In the genomic region with DNA sequence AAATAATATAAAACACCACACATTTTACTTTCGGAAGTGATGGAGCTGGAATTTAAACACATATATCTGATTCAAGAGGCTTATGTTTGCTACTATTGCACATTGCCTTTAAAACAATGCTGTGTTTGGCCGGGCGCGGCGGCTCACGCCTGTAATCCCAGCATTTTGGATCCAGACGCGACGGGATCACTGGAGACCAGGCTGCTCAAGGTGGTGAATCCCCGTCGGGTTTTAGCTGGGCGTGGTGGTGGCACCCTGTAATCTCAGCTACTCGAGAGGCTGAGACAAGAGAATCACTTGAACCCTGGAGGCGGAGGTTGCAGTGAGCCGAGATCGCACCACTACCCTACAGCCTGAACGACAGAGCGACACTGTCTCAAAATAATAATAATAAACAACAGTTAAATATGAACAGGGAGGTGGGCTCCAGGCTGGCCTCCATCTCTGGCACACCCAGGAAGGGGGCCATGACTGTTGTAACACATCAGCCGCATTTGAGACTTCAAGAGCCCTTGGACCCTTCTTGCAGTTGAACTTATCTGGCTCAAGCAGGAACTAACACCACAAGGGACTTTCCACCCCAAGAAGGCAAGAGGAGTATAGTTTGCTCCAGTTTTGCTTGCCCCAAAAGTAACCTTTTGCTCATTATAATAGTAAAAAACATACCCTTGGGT, we compare ENCODE assay signal across 17 cellular contexts.
"Had no signal": no experiment of that assay in that cellular context is flagged by ENCODE, and none has a peak within 500 bp of the region (broad histone marks: within the 10 kb centered on the region; RNA-seq: fewer than 3 reads in every experiment).

No MANE protein-coding gene starts in this region.

- H3K4me3 ChIP-seq: ascending aorta, breast epithelium, transverse colon had no signal

- DNase-seq: activated CD4-positive, alpha-beta T cell treated with anti-CD3 and anti-CD28 coated beads for 1 hour; activated CD4-positive, alpha-beta T cell treated with anti-CD3 and anti-CD28 coated beads, Interleukin-2, amount 50 U/mL, for 48 hours; activated T-cell treated with anti-CD3 and anti-CD28 coated beads, Interleukin-2, amount 50 U/mL, for 1 hour; effector memory CD4-positive, alpha-beta T cell; foreskin melanocyte; kidney glomerular epithelial cell; nucleus accumbens; stimulated activated CD4-positive, alpha-beta T cell treated with anti-CD3 and anti-CD28 coated beads, Interleukin-2, amount 100 ng/mL, for 48 hours; stimulated activated naive CD4-positive, alpha-beta T cell treated with Interleukin-2 at 50 U/mL for 16 hours; substantia nigra; transverse colon had no signal

- H3K4me3 Mint-ChIP-seq: activated naive CD4-positive, alpha-beta T cell treated with anti-CD3 and anti-CD28 coated beads for 36 hours; dendritic cell treated with granulocyte-macrophage colony-stimulating factor and Interleukin-4, amounts not matched to agents 40 ng/mL and 50 ng/mL, for 4 days; nephron had no signal

- H3K27ac Mint-ChIP-seq: activated naive CD4-positive, alpha-beta T cell treated with anti-CD3 and anti-CD28 coated beads for 36 hours; activated T-helper 2 cell treated with anti-CD3 and anti-CD28 coated beads, Interferon-gamma antibody, Interleukin-2, Interleukin-4, amounts not matched to agents 10 μg/mL and 5 μg/mL and 100 μg/mL, durations not matched to agents 14 hours and 24 hours and 36 hours; dendritic cell treated with granulocyte-macrophage colony-stimulating factor and Interleukin-4, amounts not matched to agents 40 ng/mL and 50 ng/mL, for 4 days; nephron had no signal
